8 cellular contexts compared by ENCODE assay signal in the genomic region with DNA sequence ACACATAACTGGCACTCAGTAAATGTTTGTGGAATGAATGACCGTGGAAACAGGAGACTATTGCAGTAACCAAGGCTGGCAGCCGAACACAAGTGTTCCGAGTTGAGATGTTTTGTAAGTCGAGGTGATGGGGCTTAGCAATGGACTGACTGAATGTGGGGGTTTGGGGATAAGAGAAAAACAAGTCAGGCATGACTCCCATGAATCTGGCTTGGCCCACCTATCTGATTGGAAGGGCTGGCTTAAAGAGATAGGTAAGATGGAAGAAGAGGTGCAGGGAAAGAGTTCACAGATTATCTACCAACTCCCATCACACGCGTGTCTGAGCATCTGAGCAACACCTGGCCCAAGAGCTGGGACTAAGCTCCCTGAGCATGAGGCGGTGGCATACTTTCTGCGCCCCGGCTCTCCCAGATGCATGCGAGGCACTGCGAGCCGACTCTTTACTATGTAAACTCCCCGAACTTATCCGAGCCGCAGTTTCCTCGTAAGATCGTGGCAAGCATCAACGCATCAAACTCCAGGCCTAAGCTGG. TPM values are rescaled to one million over a fixed set of nuclear protein-coding genes. Genes with fewer than 3 reads are reported as not detected.
DNase-seq lines count a peak whose midpoint lies in the region; ATAC-seq and TF ChIP-seq lines count a peak whose summit lies in the region.

No MANE protein-coding gene starts in this region.

- H3K27me3 ChIP-seq in SU-DHL-6 (ENCODE audit: low read length): no peaks in the 10 kb centered on the region
- H3K27me3 ChIP-seq in skeletal muscle satellite cell (ENCODE audit: control insufficient read depth, insufficient read depth, low read length): no peaks in the 10 kb centered on the region

- peaks cover 32% of the 10 kb centered on the region for H3K4me1 ChIP-seq in skeletal muscle satellite cell (ENCODE audit: control insufficient read depth, insufficient read depth, low read length)

- TF ChIP-seq CTCF in SU-DHL-6 (IDR thresholded peaks at IDR 0.05; ENCODE audit: insufficient read depth, low read length, poor library complexity, severe bottlenecking): no peak
- TF ChIP-seq CTCF in fibroblast of the aortic adventitia (IDR thresholded peaks at IDR 0.05; ENCODE audit: insufficient read depth, low read length): no peak

- H4K20me1 ChIP-seq in SU-DHL-6 (ENCODE audit: low read depth, low read length): no peaks in the 10 kb centered on the region

- DNase-seq in fibroblast of the aortic adventitia (ENCODE audit: low read depth): no peak
- DNase-seq in activated CD4-positive, CD25-positive, alpha-beta regulatory T cell treated with anti-CD3 and anti-CD28 coated beads, Interleukin-2, amount 50 U/mL, for 72 hours: no peak
- no peak for DNase-seq in HUDEP-2 (lab: John Stamatoyannopoulos, UW; ENCODE audit: unreplicated experiment in 76 of 76)
- DNase-seq in GM19238 (ENCODE audit: insufficient read length, low spot score): no peak

- H3K79me2 ChIP-seq in SU-DHL-6 (ENCODE audit: insufficient read depth, low read length): peaks cover 4% of the 10 kb centered on the region; the same call in 1 of the 2 replicates

- H3K4me3 ChIP-seq in SU-DHL-6 (ENCODE audit: insufficient read depth, low read length, poor library complexity, severe bottlenecking) (peak overlapping the region; percentile 91), fibroblast of the aortic adventitia (ENCODE audit: low read depth, low read length) (peak overlapping the region; percentile 95), skeletal muscle satellite cell (ENCODE audit: low read length) (peak overlapping the region; percentile 86)

- H3K9me2 ChIP-seq in SU-DHL-6 (replicated peaks; ENCODE audit: insufficient read depth, low read length): no peaks in the 10 kb centered on the region

- H3K27ac ChIP-seq in SU-DHL-6 (ENCODE audit: low read depth, low read length): no peak overlapping the region

- H3K9me3 ChIP-seq in SU-DHL-6 (ENCODE audit: insufficient read depth, low read length) (no peaks in the 10 kb centered on the region), skeletal muscle satellite cell (replicated peaks; ENCODE audit: low read length) (no peaks in the 10 kb centered on the region)

- H3F3A ChIP-seq in SU-DHL-6 (ENCODE audit: insufficient read depth): no peaks in the 10 kb centered on the region

- H3K36me3 ChIP-seq in SU-DHL-6 (ENCODE audit: low read length) (no peaks in the 10 kb centered on the region), skeletal muscle satellite cell (ENCODE audit: insufficient read depth, low read length) (peaks cover 17% of the 10 kb centered on the region)

- H3K4me2 ChIP-seq in SU-DHL-6 (ENCODE audit: low read depth, low read length, poor library complexity, severe bottlenecking) (peak overlapping the region; percentile 71), skeletal muscle satellite cell (ENCODE audit: low read length) (peak overlapping the region; percentile 95)

- H3K9ac ChIP-seq in SU-DHL-6 (ENCODE audit: low read length): peak overlapping the region; percentile 77
- peak overlapping the region; percentile 90 for H3K9ac ChIP-seq in skeletal muscle satellite cell (ENCODE audit: low read depth, low read length)

- ATAC-seq in GM21825 (IDR thresholded peaks at IDR 0.05; ENCODE audit: unreplicated experiment) (peak; percentile 2), HG03045 (IDR thresholded peaks at IDR 0.05; ENCODE audit: unreplicated experiment) (no peak)

- H2AFZ ChIP-seq in SU-DHL-6 (ENCODE audit: low read depth, low read length, severe bottlenecking): peak overlapping the region; percentile 91

RNA-seq across cellular contexts. Expression of gene IFT20, which starts 0.5 kb away (rescaled TPM):
- 46.9 and 59.8 TPM in 2 replicates for total RNA-seq in fibroblast of the aortic adventitia (ENCODE audit: low replicate concordance)
- 43.7 and 52.0 TPM in 2 replicates for total RNA-seq in skeletal muscle satellite cell (2012; rRNA removed)

RNA-seq across cellular contexts. Expression of gene TNFAIP1, which starts 0.8 kb away (rescaled TPM):
- 10.1 and 23.7 TPM in 2 replicates for total RNA-seq in fibroblast of the aortic adventitia (ENCODE audit: low replicate concordance)
- total RNA-seq in skeletal muscle satellite cell (2012; rRNA removed): 16.5 and 23.6 TPM in 2 replicates

RNA-seq across cellular contexts. Expression of gene TMEM97, which starts 15.7 kb away (rescaled TPM):
- 14.8 and 20.5 TPM in 2 replicates for total RNA-seq in fibroblast of the aortic adventitia (ENCODE audit: low replicate concordance)
- 10.3 and 21.3 TPM in 2 replicates for total RNA-seq in skeletal muscle satellite cell (2012; rRNA removed)

RNA-seq across cellular contexts. Expression of gene POLDIP2, which starts 22.6 kb away (rescaled TPM):
- 22.9 and 66.6 TPM in 2 replicates for total RNA-seq in fibroblast of the aortic adventitia (ENCODE audit: low replicate concordance)
- 83.1 and 95.0 TPM in 2 replicates for total RNA-seq in skeletal muscle satellite cell (2012; rRNA removed)

RNA-seq across cellular contexts. Expression of gene SEBOX, which starts 30.3 kb away (rescaled TPM):
- not detected in 2 replicates for total RNA-seq in fibroblast of the aortic adventitia (ENCODE audit: low replicate concordance)
- total RNA-seq in skeletal muscle satellite cell (2012; rRNA removed): not detected in 2 replicates
